20 cellular contexts compared by ENCODE assay signal in genomic region chr13:110290811-110291210, GRCh38. TPM values are rescaled to one million over a fixed set of nuclear protein-coding genes. Genes with fewer than 3 reads are reported as not detected.
"Had no signal": no experiment of that assay in that cellular context is flagged by ENCODE, and none has a peak within 500 bp of the region (broad histone marks: within the 10 kb centered on the region; RNA-seq: fewer than 3 reads in every experiment).

No MANE protein-coding gene starts in this region.

- H3K4me3 ChIP-seq: adrenal gland, cardiac muscle cell, gastrocnemius medialis, heart left ventricle, left lung, SK-N-MC, suprapubic skin had no signal

- H3K4me1 ChIP-seq: parathyroid adenoma had no signal

- H3K9me3 ChIP-seq: adrenal gland, gastrocnemius medialis, heart left ventricle, left lung, neutrophil, suprapubic skin had no signal

- ATAC-seq: activated naive CD4-positive, alpha-beta T cell treated with anti-CD3 and anti-CD28 coated beads, Interleukin-2, amount 50 U/mL, for 72 hours; gastrocnemius medialis; heart left ventricle; left lung; natural killer cell had no signal

- H3K27ac ChIP-seq: adrenal gland, cardiac muscle cell, gastrocnemius medialis, left lung, neutrophil, parathyroid adenoma, SK-N-MC, suprapubic skin had no signal

- DNase-seq: activated CD4-positive, alpha-beta T cell treated with anti-CD3 and anti-CD28 coated beads, Interleukin-2, amount 50 U/mL, for 4 hours; activated gamma-delta T cell treated with Interleukin-2 at 50 U/mL for 16 hours; activated T-cell treated with anti-CD3 and anti-CD28 coated beads for 4 hours; gastrocnemius medialis; left lung; natural killer cell; retina; stimulated activated CD4-positive, alpha-beta T cell treated with anti-CD3 and anti-CD28 coated beads, Interleukin-12 subunit alpha, Interleukin-12 subunit beta, amount 100 ng/mL, for 4 hours; stimulated activated CD4-positive, alpha-beta T cell treated with anti-CD3 and anti-CD28 coated beads, Interleukin-1b, Interleukin-23, amount 100 ng/mL, for 48 hours; stimulated activated CD8-positive, alpha-beta memory T cell treated with anti-CD3 and anti-CD28 coated beads, Interleukin-4, amount 100 ng/mL, for 48 hours; stimulated activated naive CD4-positive, alpha-beta T cell treated with Interleukin-2 at 50 U/mL for 16 hours had no signal

- H3K36me3 ChIP-seq: cardiac muscle cell, gastrocnemius medialis, left lung, neutrophil, suprapubic skin had no signal

- H3K27me3 ChIP-seq: adrenal gland, cardiac muscle cell, gastrocnemius medialis, heart left ventricle, left lung, suprapubic skin had no signal

RNA-seq across cellular contexts. Expression of gene COL4A1, which starts 16.1 kb away (rescaled TPM):
- total RNA-seq: activated T-helper 1 cell treated with anti-CD3 and anti-CD28 coated beads, Interleukin-12 subunit alpha, Interleukin-12 subunit beta, Interleukin-2, Interleukin-4 antibody, amounts not matched to agents 30 ng/mL and 10 ng/mL and 1 ng/mL, durations not matched to agents 14 hours and 24 hours and 36 hours; natural killer cell had no signal

RNA-seq across cellular contexts. Expression of gene COL4A2, which starts 16.3 kb away (rescaled TPM):
- total RNA-seq: activated T-helper 1 cell treated with anti-CD3 and anti-CD28 coated beads, Interleukin-12 subunit alpha, Interleukin-12 subunit beta, Interleukin-2, Interleukin-4 antibody, amounts not matched to agents 30 ng/mL and 10 ng/mL and 1 ng/mL, durations not matched to agents 14 hours and 24 hours and 36 hours; natural killer cell had no signal
